In genomic region chr12:92340441-92341332, GRCh38 we compare ENCODE assay signal across 8 cellular contexts.
DNase-seq lines count a peak whose midpoint lies in the region; TF ChIP-seq lines count a peak whose summit lies in the region.

No MANE protein-coding gene starts in this region.

- no peaks in the 10 kb centered on the region for H4K20me1 ChIP-seq in Loucy (ENCODE audit: insufficient read depth, low read length, poor library complexity, severe bottlenecking)

- H3K27ac Mint-ChIP-seq in MCF 10A (ENCODE audit: low read depth, unreplicated experiment), result peak overlapping the region; percentile 9

- DNase-seq in MCF 10A (ENCODE audit: unreplicated experiment) (peak; percentile 1), breast epithelium (ENCODE audit: low spot score in 2 of 2) (no peak), fibroblast of the aortic adventitia (ENCODE audit: low read depth) (peak; percentile 72), HK-2 (ENCODE audit: unreplicated experiment) (no peak), AG08395 (ENCODE audit: low spot score) (no peak), G401 (ENCODE audit: low spot score) (no peak), germinal center (ENCODE audit: low spot score) (no peak)

- no peaks in the 10 kb centered on the region for H3K36me3 Mint-ChIP-seq in MCF 10A (ENCODE audit: insufficient read depth, unreplicated experiment)

- POLR2A ChIA-PET in MCF 10A (lab: Yijun Ruan, JAX), result interaction anchor here (0.9 to 1.4 kb wide), 2 partner anchors 11 to 195 kb away, joined by 3 read pairs; partner anchors contain the start of gene BTG1

- no peaks in the 10 kb centered on the region for H3K4me1 Mint-ChIP-seq in MCF 10A (ENCODE audit: insufficient read depth, unreplicated experiment)

- H3K79me2 ChIP-seq in Loucy (ENCODE audit: insufficient read depth, low read length), result no peaks in the 10 kb centered on the region

- H3K4me1 ChIP-seq in breast epithelium (no peaks in the 10 kb centered on the region), Loucy (ENCODE audit: insufficient read depth, low read length, poor library complexity, severe bottlenecking) (no peaks in the 10 kb centered on the region)

- intact Hi-C loops in MCF 10A (cut with micrococcal nuclease) (no loop called here), breast epithelium (cut with DNase I; ENCODE audit: low total_unique reads) (no loop called here)

- no peak overlapping the region for H3K9ac ChIP-seq in Loucy (ENCODE audit: low read depth, low read length, poor library complexity, severe bottlenecking)

- H3K36me3 ChIP-seq in breast epithelium (no peaks in the 10 kb centered on the region), Loucy (ENCODE audit: insufficient read depth, low read length) (no peaks in the 10 kb centered on the region)

- no peak for TF ChIP-seq CTCF in MCF 10A (IDR thresholded peaks at IDR 0.05; ENCODE audit: unreplicated experiment)
- TF ChIP-seq CTCF in breast epithelium (IDR thresholded peaks at IDR 0.05), result no peak
- TF ChIP-seq CTCF in Loucy (conservative IDR thresholded peaks at IDR 0.05; ENCODE audit: low read length), result no peak
- no peak for TF ChIP-seq CTCF in fibroblast of the aortic adventitia (IDR thresholded peaks at IDR 0.05; ENCODE audit: insufficient read depth, low read length)

- H3K9me2 ChIP-seq in Loucy (replicated peaks; ENCODE audit: low read depth, low read length), result no peaks in the 10 kb centered on the region

- H3K27ac ChIP-seq in breast epithelium, result no peak overlapping the region

- H3K9me3 ChIP-seq in breast epithelium, result no peaks in the 10 kb centered on the region
- H3K9me3 ChIP-seq in Loucy (ENCODE audit: insufficient read depth, low read depth, low read length), result no peaks in the 10 kb centered on the region

- BruUV-seq in MCF 10A (replicated peaks; lab: Mats Ljungman, UMichigan), result no TSS peak

- no peaks in the 10 kb centered on the region for H3K27me3 Mint-ChIP-seq in MCF 10A (ENCODE audit: insufficient read depth, unreplicated experiment)

- H3K27me3 ChIP-seq in breast epithelium (no peaks in the 10 kb centered on the region), Loucy (ENCODE audit: insufficient read depth, low read length, poor library complexity, severe bottlenecking) (no peaks in the 10 kb centered on the region)

- H3K4me2 ChIP-seq in Loucy (ENCODE audit: low read depth, low read length, poor library complexity, severe bottlenecking), result no peak overlapping the region

- peak overlapping the region; percentile 6; the same call in 1 of the 2 replicates for H2AFZ ChIP-seq in Loucy (ENCODE audit: low read length)

- TF ChIP-seq POLR2A in breast epithelium (IDR thresholded peaks at IDR 0.05), result no peak

- H3F3A ChIP-seq in Loucy (ENCODE audit: low read depth), result no peaks in the 10 kb centered on the region

- H3K9me3 Mint-ChIP-seq in MCF 10A (ENCODE audit: unreplicated experiment), result no peaks in the 10 kb centered on the region

- H3K4me3 Mint-ChIP-seq in MCF 10A (ENCODE audit: unreplicated experiment), result peak overlapping the region; percentile 41

- CTCF ChIA-PET in MCF 10A (lab: Yijun Ruan, JAX), result no interaction called here

- in situ Hi-C loops in G401 (cut with HindIII; ENCODE audit: low sequenced_read_pairs), result no loop called here

- H3K4me3 ChIP-seq in breast epithelium, result no peak overlapping the region
- H3K4me3 ChIP-seq in Loucy (ENCODE audit: low read length, poor library complexity, severe bottlenecking), result no peak overlapping the region
- peak overlapping the region; percentile 19 for H3K4me3 ChIP-seq in fibroblast of the aortic adventitia (ENCODE audit: low read depth, low read length)

Comparison
In these comparisons a context has a peak if more than half of its experiments do, and no peak if none do; other contexts are left out.
1. DNase-seq: peak in MCF 10A (single experiment) and fibroblast of the aortic adventitia (single experiment); none in breast epithelium (0 of 2), HK-2 (single experiment), AG08395 (single experiment), G401 (single experiment) and germinal center (single experiment).